In genomic region chr5:94968507-94969095, GRCh38 we compare ENCODE assay signal across 8 cellular contexts.
DNase-seq lines count a peak whose midpoint lies in the region; FAIRE-seq and TF ChIP-seq lines count a peak whose summit lies in the region.

No MANE protein-coding gene starts in this region.

- no peak overlapping the region for H4K8ac ChIP-seq in mesendoderm (ENCODE audit: low read depth, low read length)

- H2BK5ac ChIP-seq in mesendoderm (ENCODE audit: low read length), result no peak overlapping the region

- H2BK120ac ChIP-seq in mesendoderm (ENCODE audit: low read depth, low read length), result no peak overlapping the region

- no peak overlapping the region for H3K4me3 ChIP-seq in HFF-Myc (replicated peaks; ENCODE audit: low read depth, low read length)
- H3K4me3 ChIP-seq in mesendoderm (ENCODE audit: low read length), result no peak overlapping the region

- H2BK15ac ChIP-seq in mesendoderm (replicated peaks; ENCODE audit: low read depth), result no peak overlapping the region

- H3K27me3 ChIP-seq in mesendoderm (ENCODE audit: insufficient read depth, low read length, poor library complexity), result no peaks in the 10 kb centered on the region

- no peaks in the 10 kb centered on the region for H3K4me1 ChIP-seq in mesendoderm (ENCODE audit: control insufficient read depth, low read depth, low read length)

- H3K56ac ChIP-seq in mesendoderm (ENCODE audit: low read length), result no peak overlapping the region

- no peaks in the 10 kb centered on the region for H3K36me3 ChIP-seq in mesendoderm (ENCODE audit: control insufficient read depth, insufficient read depth, low read length)

- peak; percentile 55 for TF ChIP-seq CTCF in HFF-Myc (IDR thresholded peaks at IDR 0.05; ENCODE audit: low read depth, low read length, missing control alignments)

- H3K4me2 ChIP-seq in mesendoderm (ENCODE audit: low read length), result no peak overlapping the region

- peak; percentile 83 for FAIRE-seq in endometrium (lab: Jason Lieb, UNC)

- no peak overlapping the region for H3K18ac ChIP-seq in mesendoderm (ENCODE audit: low read length)

- no peak overlapping the region for H3K27ac ChIP-seq in mesendoderm (ENCODE audit: low read depth, low read length)

- no peaks in the 10 kb centered on the region for H3K79me1 ChIP-seq in mesendoderm (ENCODE audit: low read length)

- no CpG with 5 or more reads among the region's 5 CpGs for WGBS in mesendoderm (ENCODE audit: extremely low coverage, insufficient coverage, low lambda C conversion rate)

- no peak overlapping the region for H3K23ac ChIP-seq in mesendoderm (ENCODE audit: low read length)

- H3K9ac ChIP-seq in mesendoderm (ENCODE audit: low read length), result no peak overlapping the region

- H3K4ac ChIP-seq in mesendoderm (ENCODE audit: low read depth, low read length), result no peak overlapping the region

- no peak overlapping the region for H2AK5ac ChIP-seq in mesendoderm (ENCODE audit: low read length)

- no peak overlapping the region for H4K5ac ChIP-seq in mesendoderm (ENCODE audit: low read length)

- H3K79me2 ChIP-seq in mesendoderm (ENCODE audit: control insufficient read depth, insufficient read depth, low read length), result no peaks in the 10 kb centered on the region

- DNase-seq in stimulated activated CD4-positive, alpha-beta T cell treated with anti-CD3 and anti-CD28 coated beads, TNF-alpha, amount 100 ng/mL, for 48 hours (ENCODE audit: low read depth in 3 of 3), result peak in 2 of 3 donors; percentile 1 to 14
- no peak for DNase-seq in stimulated activated CD4-positive, alpha-beta T cell treated with anti-CD3 and anti-CD28 coated beads, Interleukin-4, amount 100 ng/mL, for 1 hour
- DNase-seq in HFF-Myc (ENCODE audit: extremely low read depth, low read depth), result peak; percentile 39
- peak; percentile 10 for DNase-seq in NCI-H1048 (lab: John Stamatoyannopoulos, UW)
- DNase-seq in SHP77 (lab: John Stamatoyannopoulos, UW), result peak; percentile 81 to 86
- DNase-seq in mesendoderm, result peak; percentile 81
- no peak for DNase-seq in ureter (ENCODE audit: low spot score)

Comparison
In these comparisons a context has a peak if more than half of its experiments do, and no peak if none do; other contexts are left out.
1. DNase-seq: peak in stimulated activated CD4-positive, alpha-beta T cell treated with anti-CD3 and anti-CD28 coated beads, TNF-alpha, amount 100 ng/mL, for 48 hours (2 of 3), HFF-Myc (single experiment), NCI-H1048 (single experiment), SHP77 (2 of 2) and mesendoderm (single experiment); none in stimulated activated CD4-positive, alpha-beta T cell treated with anti-CD3 and anti-CD28 coated beads, Interleukin-4, amount 100 ng/mL, for 1 hour (single experiment) and ureter (single experiment).